ENCODE assay signal across 10 cellular contexts in genomic region chr10:119166564-119166963, GRCh38. TPM values are rescaled to one million over a fixed set of nuclear protein-coding genes. Genes with fewer than 3 reads are reported as not detected.
DNase-seq lines count a peak whose midpoint lies in the region; ATAC-seq and TF ChIP-seq lines count a peak whose summit lies in the region.
"Had no signal": no experiment of that assay in that cellular context is flagged by ENCODE, and none has a peak within 500 bp of the region (broad histone marks: within the 10 kb centered on the region; RNA-seq: fewer than 3 reads in every experiment).

No MANE protein-coding gene starts in this region.

- CTCF ChIA-PET in activated CD8-positive, alpha-beta memory T cell treated with anti-CD3 and anti-CD28 coated beads, Interleukin-2, amount 10 ng/mL, durations not matched to agents 7 days and 5 days (lab: Charles Lee): interaction anchor here (1.5 to 2.3 kb wide), 2 partner anchors 10 to 35 kb away, joined by 4 to 5 read pairs; no protein-coding TSS in a partner anchor

- H3K9ac ChIP-seq in SU-DHL-6 (ENCODE audit: low read length): peak overlapping the region; percentile 87; the same call in 1 of the 2 replicates

- ATAC-seq in activated CD8-positive, alpha-beta memory T cell treated with anti-CD3 and anti-CD28 coated beads, Interleukin-2, amount 10 ng/mL, durations not matched to agents 7 days and 5 days: no peak
- ATAC-seq in HG03460 (IDR thresholded peaks at IDR 0.05; ENCODE audit: unreplicated experiment): no peak

- H3K27ac Mint-ChIP-seq in activated CD8-positive, alpha-beta memory T cell treated with anti-CD3 and anti-CD28 coated beads, Interleukin-2, amount 10 ng/mL, durations not matched to agents 7 days and 5 days: peak overlapping the region; percentile 94

- WGBS in esophagus muscularis mucosa: 72% methylated on average over 8 of the region's 8 CpGs
- WGBS in stomach, 5 donors: 64 to 71% (median 69%) methylated on average over 8 of the region's 8 CpGs

- H3K79me2 ChIP-seq in SU-DHL-6 (ENCODE audit: insufficient read depth, low read length): peaks cover 12% of the 10 kb centered on the region

- intact Hi-C loops in esophagus muscularis mucosa (cut with DNase I) (no loop called here), stomach (cut with DNase I; ENCODE audit: low total_unique reads) (no loop called here)

- no peak overlapping the region for H2AFZ ChIP-seq in SU-DHL-6 (ENCODE audit: low read depth, low read length, severe bottlenecking)

- H3K27me3 Mint-ChIP-seq in activated CD8-positive, alpha-beta memory T cell treated with anti-CD3 and anti-CD28 coated beads, Interleukin-2, amount 10 ng/mL, durations not matched to agents 7 days and 5 days: no peaks in the 10 kb centered on the region

- peaks cover 43% of the 10 kb centered on the region for H3K4me1 Mint-ChIP-seq in activated CD8-positive, alpha-beta memory T cell treated with anti-CD3 and anti-CD28 coated beads, Interleukin-2, amount 10 ng/mL, durations not matched to agents 7 days and 5 days

- peak overlapping the region; percentile 79; the same call in 1 of the 2 replicates for H3K27ac ChIP-seq in SU-DHL-6 (ENCODE audit: low read depth, low read length)
- peak overlapping the region; percentile 88 to 93 (median 92) for H3K27ac ChIP-seq in esophagus muscularis mucosa (replicated peaks in 1 of 4)
- peak overlapping the region in 4 of 5 donors; percentile 87 to 92 (median 91) for H3K27ac ChIP-seq in stomach

- H3K4me3 ChIP-seq in SU-DHL-6 (ENCODE audit: insufficient read depth, low read length, poor library complexity, severe bottlenecking) (no peak overlapping the region), esophagus muscularis mucosa (no peak overlapping the region), stomach (peak overlapping the region in 1 of 4 donors; percentile 82)

- TF ChIP-seq EP300 in esophagus muscularis mucosa (IDR thresholded peaks at IDR 0.05) (no peak), stomach (IDR thresholded peaks at IDR 0.05) (no peak)

- H3K4me2 ChIP-seq in SU-DHL-6 (ENCODE audit: low read depth, low read length, poor library complexity, severe bottlenecking): peak overlapping the region; percentile 88

- H3K36me3 ChIP-seq in SU-DHL-6 (ENCODE audit: low read length): peaks cover 14% of the 10 kb centered on the region
- peaks cover 37 to 44% (median 40%) of the 10 kb centered on the region in 4 donors for H3K36me3 ChIP-seq in esophagus muscularis mucosa
- H3K36me3 ChIP-seq in stomach: peaks cover 36 to 48% (median 45%) of the 10 kb centered on the region in 4 donors

- peaks cover 39% of the 10 kb centered on the region for H3F3A ChIP-seq in SU-DHL-6 (ENCODE audit: insufficient read depth)

- TF ChIP-seq POLR2A in esophagus muscularis mucosa (IDR thresholded peaks at IDR 0.05; ENCODE audit: low read depth) (no peak), stomach (IDR thresholded peaks at IDR 0.05) (no peak)

- no peaks in the 10 kb centered on the region for H4K20me1 ChIP-seq in SU-DHL-6 (ENCODE audit: low read depth, low read length)

- H3K27me3 ChIP-seq in SU-DHL-6 (ENCODE audit: low read length) (no peaks in the 10 kb centered on the region), esophagus muscularis mucosa (no peaks in the 10 kb centered on the region), stomach (no peaks in the 10 kb centered on the region)

- H3K9me3 ChIP-seq in SU-DHL-6 (ENCODE audit: insufficient read depth, low read length) (no peaks in the 10 kb centered on the region), esophagus muscularis mucosa (no peaks in the 10 kb centered on the region), stomach (no peaks in the 10 kb centered on the region)

- peaks cover 27% of the 10 kb centered on the region for H3K36me3 Mint-ChIP-seq in activated CD8-positive, alpha-beta memory T cell treated with anti-CD3 and anti-CD28 coated beads, Interleukin-2, amount 10 ng/mL, durations not matched to agents 7 days and 5 days

- H3K9me3 Mint-ChIP-seq in activated CD8-positive, alpha-beta memory T cell treated with anti-CD3 and anti-CD28 coated beads, Interleukin-2, amount 10 ng/mL, durations not matched to agents 7 days and 5 days (ENCODE audit: low read depth): no peaks in the 10 kb centered on the region

- no peaks in the 10 kb centered on the region for H3K9me2 ChIP-seq in SU-DHL-6 (replicated peaks; ENCODE audit: insufficient read depth, low read length)

- H3K4me3 Mint-ChIP-seq in activated CD8-positive, alpha-beta memory T cell treated with anti-CD3 and anti-CD28 coated beads, Interleukin-2, amount 10 ng/mL, durations not matched to agents 7 days and 5 days: peak overlapping the region; percentile 81

- H3K4me1 ChIP-seq in esophagus muscularis mucosa (peaks cover 12 to 34% (median 28%) of the 10 kb centered on the region in 4 donors), stomach (peaks cover 0 to 33% (median 22%) of the 10 kb centered on the region in 4 donors)

- TF ChIP-seq CTCF in SU-DHL-6 (IDR thresholded peaks at IDR 0.05; ENCODE audit: insufficient read depth, low read length, poor library complexity, severe bottlenecking) (no peak), esophagus muscularis mucosa (IDR thresholded peaks at IDR 0.05) (no peak), stomach (IDR thresholded peaks at IDR 0.05) (no peak)

- no peak for DNase-seq in activated CD8-positive, alpha-beta memory T cell treated with anti-CD3 and anti-CD28 coated beads, Interleukin-2, amount 10 ng/mL, durations not matched to agents 7 days and 5 days
- DNase-seq in activated CD8-positive, alpha-beta memory T cell treated with anti-CD3 and anti-CD28 coated beads, Interleukin-2, amount 50 U/mL, for 4 hours: no peak
- DNase-seq in esophagus muscularis mucosa (ENCODE audit: extremely low spot score) (no peak), stomach (no peak), NCI-H2107 treated with DMSO at 0.1 percent for 48 hours (lab: John Stamatoyannopoulos, UW; ENCODE audit: unreplicated experiment) (no peak), islet precursor cell (no peak)
- DNase-seq: RPMI8226; stimulated activated CD4-positive, alpha-beta T cell treated with anti-CD3 and anti-CD28 coated beads, Interleukin-2, amount 100 ng/mL, for 24 hours had no signal

RNA-seq across cellular contexts. Expression of gene SFXN4, which starts 1.1 kb away (rescaled TPM):
- 10 to 100 TPM; 29.9 to 33.4 TPM for total RNA-seq in activated CD8-positive, alpha-beta memory T cell treated with anti-CD3 and anti-CD28 coated beads, Interleukin-2, amount 10 ng/mL, durations not matched to agents 7 days and 5 days
- total RNA-seq in esophagus muscularis mucosa (10 to 100 TPM; 14.1 to 39.9 (median 17.8) TPM), stomach (10 to 100 TPM in 4 of 5 donors, 1 to 10 TPM in 1; 2.7 to 72.7 (median 15.8) TPM)
- 10 to 100 TPM; 32.4 to 50.6 (median 36.8) TPM for polyA plus RNA-seq in stomach

RNA-seq across cellular contexts. Expression of gene PRDX3, which starts 12.0 kb away (rescaled TPM):
- total RNA-seq in activated CD8-positive, alpha-beta memory T cell treated with anti-CD3 and anti-CD28 coated beads, Interleukin-2, amount 10 ng/mL, durations not matched to agents 7 days and 5 days: 100 to 1,000 TPM; 124 to 166 TPM
- total RNA-seq in esophagus muscularis mucosa: 100 to 1,000 TPM; 128 to 195 (median 171) TPM
- 100 to 1,000 TPM in 2 of 5 donors, 10 to 100 TPM in 3; 11.9 to 163 (median 91.7) TPM for total RNA-seq in stomach
- 100 to 1,000 TPM in 2 of 3 donors, 10 to 100 TPM in 1; 88.9 to 146 (median 144) TPM for polyA plus RNA-seq in stomach

RNA-seq across cellular contexts. Expression of gene GRK5, which starts 40.8 kb away (rescaled TPM):
- total RNA-seq in activated CD8-positive, alpha-beta memory T cell treated with anti-CD3 and anti-CD28 coated beads, Interleukin-2, amount 10 ng/mL, durations not matched to agents 7 days and 5 days: 10 to 100 TPM; 23.2 to 29.5 TPM
- total RNA-seq in esophagus muscularis mucosa: 10 to 100 TPM; 39.6 to 64.4 (median 50.7) TPM
- 10 to 100 TPM; 18.1 to 56.2 (median 31.9) TPM for total RNA-seq in stomach
- 10 to 100 TPM; 10.9 to 95.9 (median 61.0) TPM for polyA plus RNA-seq in stomach
